In genomic region chr2:190283783-190284182, GRCh38 we compare ENCODE assay signal across 26 cellular contexts. TPM values are rescaled to one million over a fixed set of nuclear protein-coding genes. Genes with fewer than 3 reads are reported as not detected.
DNase-seq lines count a peak whose midpoint lies in the region; ATAC-seq and TF ChIP-seq lines count a peak whose summit lies in the region.
"Had no signal": no experiment of that assay in that cellular context is flagged by ENCODE, and none has a peak within 500 bp of the region (broad histone marks: within the 10 kb centered on the region; RNA-seq: fewer than 3 reads in every experiment).

No MANE protein-coding gene starts in this region.

- H2AK5ac ChIP-seq in IMR-90 (ENCODE audit: low read depth, low read length): no peak overlapping the region
- no peak overlapping the region for H2AK5ac ChIP-seq in mesenchymal stem cell (ENCODE audit: low read length, severe bottlenecking)

- H2BK15ac ChIP-seq in IMR-90 (ENCODE audit: low read depth, low read length) (no peak overlapping the region), mesenchymal stem cell (ENCODE audit: low read depth, poor library complexity, severe bottlenecking) (no peak overlapping the region)

- H2BK5ac ChIP-seq in IMR-90 (ENCODE audit: low read depth, low read length, poor library complexity, severe bottlenecking) (no peak overlapping the region), mesenchymal stem cell (ENCODE audit: low read depth, low read length, poor library complexity, severe bottlenecking) (no peak overlapping the region)

- TF ChIP-seq CTCF in AG09309 (IDR thresholded peaks at IDR 0.05; ENCODE audit: control insufficient read depth, insufficient read depth, low read depth, low read length, missing control alignments) (no peak), IMR-90 (conservative IDR thresholded peaks at IDR 0.05; ENCODE audit: low read depth, low read length) (no peak)

- peak; percentile 88 for ATAC-seq in IMR-90 (ENCODE audit: low read depth)
- ATAC-seq: lower lobe of right lung, Panc1, right cardiac atrium had no signal

- dilution Hi-C loops in IMR-90 (cut with HindIII; ENCODE audit: low sequenced_read_pairs, unreplicated experiment): no loop called here

- no peak for TF ChIP-seq RAD21 in IMR-90 (IDR thresholded peaks at IDR 0.05; ENCODE audit: low read length)

- H2BK12ac ChIP-seq in mesenchymal stem cell (ENCODE audit: low read length in 2 of 2): no peak overlapping the region

- no peak overlapping the region for H4K8ac ChIP-seq in IMR-90 (ENCODE audit: low read depth in 2 of 2, low read length in 2 of 2)
- H4K8ac ChIP-seq in mesenchymal stem cell (ENCODE audit: low read length): no peak overlapping the region

- intact Hi-C loops in IMR-90 (cut with micrococcal nuclease): no loop called here
- intact Hi-C loops in posterior vena cava (cut with DNase I): no loop called here

- peak; percentile 21 for DNase-seq in AG09309 (ENCODE audit: low read depth)
- DNase-seq in IMR-90: peak; percentile 69
- DNase-seq in epithelial cell of prostate (ENCODE audit: low read depth, low spot score): no peak
- DNase-seq in mesenchymal stem cell: no peak
- no peak for DNase-seq in posterior vena cava (ENCODE audit: low spot score)
- DNase-seq in KBM-7: no peak
- DNase-seq in NCI-H1105 treated with DMSO at 0.1 percent for 48 hours (lab: John Stamatoyannopoulos, UW): no peak
- DNase-seq in activated CD4-positive, alpha-beta T cell treated with anti-CD3 and anti-CD28 coated beads for 1 hour: no peak
- DNase-seq: ACHN; activated CD4-positive, alpha-beta memory T cell treated with anti-CD3 and anti-CD28 coated beads for 36 hours; activated gamma-delta T cell treated with Interleukin-2 at 50 U/mL for 16 hours; CD4-positive, alpha-beta T cell; DMS153; effector memory CD4-positive, alpha-beta T cell; foreskin melanocyte; hippocampal formation; Karpas-422; lower lobe of right lung; NCI-H1092; NCI-H2029; NCI-H345; occipital lobe; right cardiac atrium; tibial artery had no signal

- H2BK20ac ChIP-seq in IMR-90 (ENCODE audit: low read depth, low read length): no peak overlapping the region

- H3K4me1 ChIP-seq in IMR-90 (ENCODE audit: control insufficient read depth, insufficient read depth, low read length) (no peaks in the 10 kb centered on the region), mesenchymal stem cell (ENCODE audit: control insufficient read depth, insufficient read depth, low read depth, low read length) (no peaks in the 10 kb centered on the region)
- H3K4me1 ChIP-seq: lower lobe of right lung, SJSA1 had no signal

- no peaks in the 10 kb centered on the region for H4K20me1 ChIP-seq in IMR-90 (ENCODE audit: insufficient read depth, low read length)

- CTCF ChIA-PET in IMR-90 (lab: Yijun Ruan, JAX): no interaction called here

- H3K9ac ChIP-seq in IMR-90 (ENCODE audit: low read depth, low read length) (no peak overlapping the region), mesenchymal stem cell (ENCODE audit: low read length) (peak overlapping the region; percentile 64)

- no peaks in the 10 kb centered on the region; a peak in 1 of 4 replicates for H3K79me1 ChIP-seq in IMR-90 (ENCODE audit: low read depth in 1 of 2, low read length in 2 of 2)
- no peaks in the 10 kb centered on the region for H3K79me1 ChIP-seq in mesenchymal stem cell (replicated peaks; ENCODE audit: low read length, poor library complexity, severe bottlenecking)

- no peak overlapping the region for H2AFZ ChIP-seq in IMR-90 (replicated peaks; ENCODE audit: low read length, poor library complexity)
- no peak overlapping the region for H2AFZ ChIP-seq in mesenchymal stem cell (ENCODE audit: low read depth, low read length)

- H3K36me3 ChIP-seq in IMR-90 (ENCODE audit: control insufficient read depth, insufficient read depth, low read length) (peaks cover 6% of the 10 kb centered on the region; the same call in 1 of the 2 replicates), mesenchymal stem cell (ENCODE audit: control insufficient read depth in 1 of 2, insufficient read depth in 2 of 2, low read depth in 1 of 2, low read length in 2 of 2) (peaks cover 9 to 47% of the 10 kb centered on the region in 2 experiments)

- no peak overlapping the region for H3K27ac ChIP-seq in IMR-90 (ENCODE audit: insufficient read depth, low read length)
- peak overlapping the region; percentile 32 for H3K27ac ChIP-seq in epithelial cell of prostate
- no peak overlapping the region for H3K27ac ChIP-seq in mesenchymal stem cell (ENCODE audit: low read length, poor library complexity, severe bottlenecking)
- H3K27ac ChIP-seq: lower lobe of right lung, SJSA1, tibial artery had no signal

- in situ Hi-C loops in IMR-90 (cut with MboI; ENCODE audit: low sequenced_read_pairs): loop anchor here (10.0 kb wide), 1 partner anchor 189 kb away; no protein-coding TSS in a partner anchor
- in situ Hi-C loops in KBM-7 (cut with MboI; ENCODE audit: low pct_unique_long_range_greater_than_20kb, low sequenced_read_pairs): loop anchor here (25.0 kb wide), 1 partner anchor 196 kb away; no protein-coding TSS in a partner anchor

- no peak overlapping the region for H3K18ac ChIP-seq in IMR-90 (ENCODE audit: low read depth, low read length)
- no peak overlapping the region for H3K18ac ChIP-seq in mesenchymal stem cell (ENCODE audit: low read depth in 1 of 2, low read length in 2 of 2)

- H3K9me1 ChIP-seq in IMR-90 (ENCODE audit: insufficient read depth, low read length): peaks cover 4% of the 10 kb centered on the region; the same call in 1 of the 2 replicates

- H3K23ac ChIP-seq in IMR-90 (ENCODE audit: low read depth, low read length) (no peak overlapping the region), mesenchymal stem cell (ENCODE audit: low read length in 2 of 2) (no peak overlapping the region)

- POLR2A ChIA-PET in IMR-90 (lab: Charles Lee; ENCODE audit: unreplicated experiment): no interaction called here

- H3K14ac ChIP-seq in IMR-90 (replicated peaks; ENCODE audit: low read depth, low read length) (no peak overlapping the region), mesenchymal stem cell (ENCODE audit: low read length in 2 of 2) (no peak overlapping the region)

- H4K5ac ChIP-seq in IMR-90 (ENCODE audit: low read depth, low read length): no peak overlapping the region

- H3K4me2 ChIP-seq in IMR-90 (ENCODE audit: low read depth, low read length) (no peak overlapping the region), mesenchymal stem cell (ENCODE audit: low read length, poor library complexity, severe bottlenecking) (no peak overlapping the region)

- H3K27me3 ChIP-seq in IMR-90 (ENCODE audit: control insufficient read depth, insufficient read depth, low read length) (no peaks in the 10 kb centered on the region), mesenchymal stem cell (ENCODE audit: control insufficient read depth in 1 of 2, insufficient read depth in 1 of 2, low read length in 2 of 2) (no peaks in the 10 kb centered on the region)
- H3K27me3 ChIP-seq: SJSA1, tibial artery had no signal

- H3K4ac ChIP-seq in IMR-90 (ENCODE audit: low read depth, low read length) (no peak overlapping the region), mesenchymal stem cell (ENCODE audit: low read depth in 1 of 2, low read length in 2 of 2) (no peak overlapping the region)

- no peak overlapping the region for H3K4me3 ChIP-seq in AG09309 (ENCODE audit: control insufficient read depth, low read depth, low read length)
- no peak overlapping the region for H3K4me3 ChIP-seq in IMR-90 (ENCODE audit: insufficient read depth, low read depth, low read length)
- H3K4me3 ChIP-seq in mesenchymal stem cell (ENCODE audit: insufficient read depth in 1 of 2, low read depth in 1 of 2, low read length in 2 of 2): no peak overlapping the region
- H3K4me3 ChIP-seq: lower lobe of right lung, SJSA1, tibial artery had no signal

- WGBS in IMR-90 (ENCODE audit: extremely low coverage in 2 of 2, insufficient read length in 1 of 2), 2 experiments: no CpG with 5 or more reads among the region's 2 CpGs
- 95% methylated on average over 2 of the region's 2 CpGs for WGBS in mesenchymal stem cell

- TF ChIP-seq POLR2A in IMR-90 (IDR thresholded peaks at IDR 0.05; ENCODE audit: low read depth, low read length): no peak

- no TSS peak for BruUV-seq in IMR-90 (replicated peaks; lab: Mats Ljungman, UMichigan)

- H4K91ac ChIP-seq in IMR-90 (ENCODE audit: insufficient read depth, low read depth, low read length): no peak overlapping the region
- H4K91ac ChIP-seq in mesenchymal stem cell (ENCODE audit: low read length): no peak overlapping the region

- H2BK120ac ChIP-seq in IMR-90 (ENCODE audit: low read depth, low read length): no peak overlapping the region
- H2BK120ac ChIP-seq in mesenchymal stem cell (ENCODE audit: low read depth, low read length): no peak overlapping the region

- H3K9me3 ChIP-seq in IMR-90 (ENCODE audit: control insufficient read depth, insufficient read depth, low read length) (no peaks in the 10 kb centered on the region), mesenchymal stem cell (ENCODE audit: control insufficient read depth, low read length) (no peaks in the 10 kb centered on the region)
- H3K9me3 ChIP-seq: lower lobe of right lung, SJSA1, tibial artery had no signal

- no peak overlapping the region for H3K56ac ChIP-seq in IMR-90 (ENCODE audit: extremely low read depth, insufficient read depth, low read length)

- H2AK9ac ChIP-seq in IMR-90 (replicated peaks; ENCODE audit: low read depth, low read length, poor library complexity): no peak overlapping the region

TF ChIP-seq in IMR-90, 13 proteins besides CTCF, POLR2A, EP300 and RAD21 (continues in another document):
- TF ChIP-seq NFE2L2 (IDR thresholded peaks at IDR 0.05; ENCODE audit: low read depth, low read length) (no peak), FOS (IDR thresholded peaks at IDR 0.05; ENCODE audit: low read depth, low read length) (no peak), BHLHE40 (IDR thresholded peaks at IDR 0.05; ENCODE audit: low read depth, low read length) (no peak), RFX5 (IDR thresholded peaks at IDR 0.05; ENCODE audit: low read depth, low read length) (no peak), SMC3 (IDR thresholded peaks at IDR 0.05; ENCODE audit: low read depth, low read length) (no peak), CHD1 (IDR thresholded peaks at IDR 0.05; ENCODE audit: low read depth, low read length) (no peak)

RNA-seq across cellular contexts. Expression of gene HIBCH, which starts 35.8 kb away (rescaled TPM):
- total RNA-seq in IMR-90 (2012; rRNA removed) (8.8 and 15.6 TPM in 2 replicates), posterior vena cava (10 to 100 TPM; 20.1 to 28.5 TPM)
- 8.3 and 11.9 TPM in 2 replicates for polyA plus RNA-seq in IMR-90 (2012; rRNA removed)
- 1.2 and 1.7 TPM in 2 replicates for polyA plus RNA-seq in IMR-90 (2012; cell fraction: cytosol; rRNA removed)
- 1.0 and 10.0 TPM in 2 replicates for polyA plus RNA-seq in IMR-90 (2012; cell fraction: nucleus; rRNA removed; ENCODE audit: low replicate concordance)
- polyA plus RNA-seq in mesenchymal stem cell (2013, experiment 1 of 2): 17.1 TPM
- polyA plus RNA-seq in mesenchymal stem cell (2013, experiment 2 of 2): 18.5 TPM

RNA-seq across cellular contexts. Expression of gene INPP1, which starts 59.6 kb away (rescaled TPM):
- total RNA-seq in IMR-90 (2012; rRNA removed) (3.6 and 4.1 TPM in 2 replicates), posterior vena cava (10 to 100 TPM; 20.1 to 23.4 TPM)
- 10.1 and 10.7 TPM in 2 replicates for polyA plus RNA-seq in IMR-90 (2012; rRNA removed)
- 3.0 and 5.1 TPM in 2 replicates for polyA plus RNA-seq in IMR-90 (2012; cell fraction: cytosol; rRNA removed)
- 6.9 and 28.7 TPM in 2 replicates for polyA plus RNA-seq in IMR-90 (2012; cell fraction: nucleus; rRNA removed; ENCODE audit: low replicate concordance)
- polyA plus RNA-seq in mesenchymal stem cell (2013, experiment 1 of 2): 19.5 TPM
- 17.6 TPM for polyA plus RNA-seq in mesenchymal stem cell (2013, experiment 2 of 2)

Comparison
In these comparisons a context has a peak if more than half of its experiments do, and no peak if none do; other contexts are left out.
1. DNase-seq: peak in AG09309 (single experiment) and IMR-90 (single experiment); none in epithelial cell of prostate (single experiment), mesenchymal stem cell (single experiment), posterior vena cava (single experiment), KBM-7 (single experiment), NCI-H1105 treated with DMSO at 0.1 percent for 48 hours (single experiment) and activated CD4-positive, alpha-beta T cell treated with anti-CD3 and anti-CD28 coated beads for 1 hour (single experiment).